ENCODE assay signal across 8 cellular contexts in the genomic region with DNA sequence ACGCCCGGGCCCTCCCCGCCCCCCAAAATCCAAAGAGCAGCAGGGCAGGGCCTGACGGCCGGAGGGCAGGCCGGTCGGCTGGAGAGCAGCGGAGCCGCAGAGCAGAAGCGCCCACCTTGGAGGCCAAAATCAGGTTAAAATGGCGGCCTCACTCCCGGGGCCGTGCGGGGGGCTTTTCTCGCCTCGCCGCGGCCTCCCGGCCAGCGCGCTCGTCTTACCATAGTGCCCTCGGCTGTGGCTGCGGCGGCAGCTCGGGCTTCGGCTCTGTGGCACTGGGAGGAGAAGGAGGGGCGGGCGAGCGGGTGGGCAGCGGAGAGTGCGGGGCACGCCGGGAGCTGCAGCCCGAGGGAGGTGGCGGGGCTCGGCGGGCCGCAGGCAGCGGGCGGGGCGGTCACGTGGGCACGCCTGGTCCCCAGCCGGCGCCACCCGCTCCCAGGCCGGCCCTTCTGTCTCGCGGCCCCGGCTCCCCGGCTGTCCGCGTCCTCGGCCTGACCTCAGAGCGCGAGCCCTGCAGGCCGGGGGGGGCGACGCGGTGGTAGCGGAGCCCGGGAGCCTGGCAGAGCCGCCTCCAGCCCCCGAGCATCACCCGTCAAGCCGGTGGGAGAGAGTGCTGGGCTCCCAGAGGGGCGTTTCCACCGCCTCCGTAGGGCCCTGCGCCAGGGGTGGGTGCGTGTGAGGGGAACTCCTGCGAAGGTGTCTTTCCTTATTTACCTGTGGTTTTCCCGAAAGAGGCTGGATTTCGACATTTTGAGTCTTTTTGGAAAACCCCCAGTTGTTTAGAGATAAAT.
DNase-seq lines count a peak whose midpoint lies in the region; ATAC-seq and TF ChIP-seq lines count a peak whose summit lies in the region.

A gene (minus strand): TSS at position 274 of the 788 bp plus-strand sequence. CDS start 53 bp downstream, at position 221.

- TF ChIP-seq CTCF in AG09319 (IDR thresholded peaks at IDR 0.05; ENCODE audit: low read depth, low read length) (no peak), choroid plexus epithelial cell (conservative IDR thresholded peaks at IDR 0.05; ENCODE audit: low read depth, low read length) (no peak)

- in situ Hi-C loops in GM18951 (cut with MboI; ENCODE audit: low sequenced_read_pairs, unreplicated experiment) = loop anchor here (5.0 kb wide), 1 partner anchor 42 kb away; no protein-coding TSS in a partner anchor

- peak; percentile 73 for TF ChIP-seq POLR2A in GM18951 (IDR thresholded peaks at IDR 0.05; ENCODE audit: extremely low read depth, insufficient read depth, insufficient read length)

- peak; percentile 87 for ATAC-seq in HG03159 (IDR thresholded peaks at IDR 0.05; ENCODE audit: unreplicated experiment)

- H3K4me3 ChIP-seq in choroid plexus epithelial cell (ENCODE audit: low read depth, low read length) = peak within 1 kb of the TSS; percentile 87

- DNase-seq in AG09319 (ENCODE audit: extremely low read depth, low read depth) (peak; percentile 52), NCI-H345 (lab: John Stamatoyannopoulos, UW) (peak; percentile 93), choroid plexus epithelial cell (ENCODE audit: low read depth) (peak; percentile 56), kidney tubule cell (ENCODE audit: low spot score) (peak; percentile 80)
- DNase-seq in activated CD4-positive, alpha-beta T cell treated with anti-CD3 and anti-CD28 coated beads for 24 hours (ENCODE audit: low read depth in 2 of 2) = peak; percentile 41 to 58
- DNase-seq in stimulated activated CD4-positive, alpha-beta T cell treated with anti-CD3 and anti-CD28 coated beads, Interleukin-1b, Interleukin-23, amount 100 ng/mL, for 1 hour (ENCODE audit: low read depth in 2 of 2) = peak; percentile 12 to 46

Comparison
In these comparisons a context has a peak if more than half of its experiments do, and no peak if none do; other contexts are left out.
1. Peak in every context shown above with its lines: DNase-seq, ATAC-seq and H3K4me3 ChIP-seq.
2. DNase-seq: peak in every context shown above with its lines; median percentile 93 in NCI-H345; 80 in kidney tubule cell; 56 in choroid plexus epithelial cell; 52 in AG09319; 50 in activated CD4-positive, alpha-beta T cell treated with anti-CD3 and anti-CD28 coated beads for 24 hours; 29 in stimulated activated CD4-positive, alpha-beta T cell treated with anti-CD3 and anti-CD28 coated beads, Interleukin-1b, Interleukin-23, amount 100 ng/mL, for 1 hour.